ENCODE assay signal across 10 cellular contexts in the genomic region with DNA sequence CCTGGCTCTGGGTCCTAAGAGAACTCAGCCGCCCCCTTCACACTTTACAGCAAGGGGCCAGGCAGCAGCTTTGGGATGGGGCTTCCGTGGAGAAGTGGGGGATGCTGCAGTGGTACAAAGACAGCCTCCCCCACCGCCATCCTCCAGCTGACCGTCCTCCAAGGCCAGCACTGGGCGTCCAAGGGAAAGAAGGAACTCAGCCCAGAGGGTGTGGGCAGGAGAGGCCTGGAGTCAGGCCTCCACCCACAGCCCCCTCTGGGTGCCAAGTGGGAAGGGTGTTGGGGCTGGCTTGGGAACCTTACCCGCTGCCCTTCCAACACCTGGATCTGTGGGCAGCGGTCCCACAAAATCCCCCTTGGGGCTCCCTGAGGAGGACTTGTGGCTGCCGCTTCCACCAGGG. TPM values are rescaled to one million over a fixed set of nuclear protein-coding genes. Genes with fewer than 3 reads are reported as not detected.
DNase-seq lines count a peak whose midpoint lies in the region; ATAC-seq and TF ChIP-seq lines count a peak whose summit lies in the region.
"Had no signal": no experiment of that assay in that cellular context is flagged by ENCODE, and none has a peak within 500 bp of the region (broad histone marks: within the 10 kb centered on the region; RNA-seq: fewer than 3 reads in every experiment).

No MANE protein-coding gene starts in this region.

- peak overlapping the region; percentile 88 for H3K4me3 Mint-ChIP-seq in activated naive CD4-positive, alpha-beta T cell treated with anti-CD3 and anti-CD28 coated beads for 36 hours
- H3K4me3 Mint-ChIP-seq in activated CD8-positive, alpha-beta T cell treated with anti-CD3 and anti-CD28 coated beads, Interleukin-2, amount 10 ng/mL, durations not matched to agents 7 days and 5 days = peak overlapping the region; percentile 87

- ATAC-seq in activated CD8-positive, alpha-beta T cell treated with anti-CD3 and anti-CD28 coated beads, Interleukin-2, amount 10 ng/mL, durations not matched to agents 7 days and 5 days = no peak
- ATAC-seq in lung (ENCODE audit: insufficient read depth, low FRiP score) = no peak
- ATAC-seq in HG02938 (IDR thresholded peaks at IDR 0.05; ENCODE audit: unreplicated experiment) = no peak
- ATAC-seq in GM18520 (IDR thresholded peaks at IDR 0.05; ENCODE audit: unreplicated experiment) = no peak

- H3K27me3 ChIP-seq in lung (ENCODE audit: control insufficient read depth, insufficient read depth) (no peaks in the 10 kb centered on the region), thyroid gland (no peaks in the 10 kb centered on the region)
- H3K27me3 ChIP-seq: SJCRH30 had no signal

- H3K27ac ChIP-seq in lung (ENCODE audit: low read depth in 1 of 2, low read length in 1 of 2) (peak overlapping the region; percentile 61 to 82), thyroid gland (peak overlapping the region; percentile 38 to 60 (median 40))
- H3K27ac ChIP-seq: SJCRH30 had no signal

- H3K27ac Mint-ChIP-seq in activated naive CD4-positive, alpha-beta T cell treated with anti-CD3 and anti-CD28 coated beads for 36 hours = peak overlapping the region; percentile 99
- peak overlapping the region; percentile 99 for H3K27ac Mint-ChIP-seq in activated CD8-positive, alpha-beta T cell treated with anti-CD3 and anti-CD28 coated beads, Interleukin-2, amount 10 ng/mL, durations not matched to agents 7 days and 5 days

- CTCF ChIA-PET in activated naive CD4-positive, alpha-beta T cell treated with anti-CD3 and anti-CD28 coated beads for 36 hours (lab: Charles Lee) = no interaction called here
- CTCF ChIA-PET in activated CD8-positive, alpha-beta T cell treated with anti-CD3 and anti-CD28 coated beads, Interleukin-2, amount 10 ng/mL, durations not matched to agents 7 days and 5 days (lab: Charles Lee) = interaction anchor here (1.0 to 2.6 kb wide), 4 partner anchors 13 to 103 kb away, joined by 3 to 8 read pairs (median 4); a partner anchor contains a TSS

- intact Hi-C loops in activated naive CD4-positive, alpha-beta T cell treated with anti-CD3 and anti-CD28 coated beads for 36 hours (cut with micrococcal nuclease) = no loop called here
- intact Hi-C loops in thyroid gland (cut with DNase I) = loop anchor here (10.0 kb wide), 1 partner anchor 65 kb away; a partner anchor contains a TSS

- TF ChIP-seq CTCF in lung (IDR thresholded peaks at IDR 0.05; ENCODE audit: control extremely low read depth, extremely low read depth) (no peak), thyroid gland (IDR thresholded peaks at IDR 0.05) (no peak)

- H3K36me3 ChIP-seq in lung (ENCODE audit: control insufficient read depth in 2 of 2, insufficient read depth in 2 of 2, low read length in 2 of 2) (no peaks in the 10 kb centered on the region), thyroid gland (no peaks in the 10 kb centered on the region)
- H3K36me3 ChIP-seq: SJCRH30 had no signal

- H3K4me3 ChIP-seq in lung (no peak overlapping the region), thyroid gland (replicated peaks in 1 of 3) (no peak overlapping the region)
- H3K4me3 ChIP-seq: SJCRH30 had no signal

- no peaks in the 10 kb centered on the region for H3K27me3 Mint-ChIP-seq in activated naive CD4-positive, alpha-beta T cell treated with anti-CD3 and anti-CD28 coated beads for 36 hours (ENCODE audit: low read depth)
- no peaks in the 10 kb centered on the region for H3K27me3 Mint-ChIP-seq in activated CD8-positive, alpha-beta T cell treated with anti-CD3 and anti-CD28 coated beads, Interleukin-2, amount 10 ng/mL, durations not matched to agents 7 days and 5 days (ENCODE audit: low read depth)

- peaks cover 0 to 13% of the 10 kb centered on the region in 2 donors for H3K4me1 ChIP-seq in lung (ENCODE audit: control insufficient read depth in 2 of 2, insufficient read depth in 2 of 2, low read length in 2 of 2)
- H3K4me1 ChIP-seq in thyroid gland = peaks cover 21 to 40% of the 10 kb centered on the region in 2 donors
- H3K4me1 ChIP-seq: SJCRH30 had no signal

- H3K9me3 ChIP-seq in lung (ENCODE audit: control insufficient read depth in 2 of 2, insufficient read depth in 1 of 2, low read length in 1 of 2) = no peaks in the 10 kb centered on the region
- H3K9me3 ChIP-seq in thyroid gland = no peaks in the 10 kb centered on the region
- H3K9me3 ChIP-seq: SJCRH30 had no signal

- H3K9me3 Mint-ChIP-seq in activated naive CD4-positive, alpha-beta T cell treated with anti-CD3 and anti-CD28 coated beads for 36 hours = no peaks in the 10 kb centered on the region
- H3K9me3 Mint-ChIP-seq in activated CD8-positive, alpha-beta T cell treated with anti-CD3 and anti-CD28 coated beads, Interleukin-2, amount 10 ng/mL, durations not matched to agents 7 days and 5 days (ENCODE audit: insufficient read depth) = no peaks in the 10 kb centered on the region

- peaks cover 2% of the 10 kb centered on the region for H3K36me3 Mint-ChIP-seq in activated naive CD4-positive, alpha-beta T cell treated with anti-CD3 and anti-CD28 coated beads for 36 hours (ENCODE audit: low read depth)
- H3K36me3 Mint-ChIP-seq in activated CD8-positive, alpha-beta T cell treated with anti-CD3 and anti-CD28 coated beads, Interleukin-2, amount 10 ng/mL, durations not matched to agents 7 days and 5 days (ENCODE audit: low read depth) = peaks cover 6% of the 10 kb centered on the region

- peak; percentile 16 for DNase-seq in activated naive CD4-positive, alpha-beta T cell treated with anti-CD3 and anti-CD28 coated beads for 36 hours
- DNase-seq in activated naive CD4-positive, alpha-beta T cell treated with anti-CD3 and anti-CD28 coated beads, Interleukin-2, amount 50 U/mL, for 16 hours = no peak
- no peak for DNase-seq in activated CD8-positive, alpha-beta T cell treated with anti-CD3 and anti-CD28 coated beads, Interleukin-2, amount 10 ng/mL, durations not matched to agents 7 days and 5 days
- DNase-seq in lung (ENCODE audit: low spot score) (no peak), thyroid gland (no peak)
- no peak for DNase-seq in stimulated activated CD4-positive, alpha-beta T cell treated with anti-CD3 and anti-CD28 coated beads, Interleukin-4, amount 100 ng/mL, for 24 hours
- DNase-seq: aorta, SJCRH30 had no signal

- POLR2A ChIA-PET in activated CD8-positive, alpha-beta T cell treated with anti-CD3 and anti-CD28 coated beads, Interleukin-2, amount 10 ng/mL, durations not matched to agents 7 days and 5 days (lab: Charles Lee) = interaction anchor here (1.0 to 2.7 kb wide), 3 partner anchors 13 to 119 kb away, joined by 3 to 19 read pairs (median 6); a partner anchor contains a TSS

- H3K4me1 Mint-ChIP-seq in activated naive CD4-positive, alpha-beta T cell treated with anti-CD3 and anti-CD28 coated beads for 36 hours (ENCODE audit: low read depth) = peaks cover 44% of the 10 kb centered on the region
- H3K4me1 Mint-ChIP-seq in activated CD8-positive, alpha-beta T cell treated with anti-CD3 and anti-CD28 coated beads, Interleukin-2, amount 10 ng/mL, durations not matched to agents 7 days and 5 days (ENCODE audit: low read depth) = peaks cover 37% of the 10 kb centered on the region

- no peak for TF ChIP-seq POLR2A in thyroid gland (IDR thresholded peaks at IDR 0.05)

- 69 to 70% methylated on average over 8 of the region's 8 CpGs for WGBS in lung, 2 donors
- 50 to 73% methylated on average over 2 to 3 of the region's 8 CpGs for WGBS in thyroid gland, 2 donors

RNA-seq across cellular contexts. Expression of a gene that starts 13.1 kb away (rescaled TPM):
- total RNA-seq in activated naive CD4-positive, alpha-beta T cell treated with anti-CD3 and anti-CD28 coated beads for 36 hours = 1 to 10 TPM; 6.7 to 7.3 TPM
- total RNA-seq in activated CD8-positive, alpha-beta T cell treated with anti-CD3 and anti-CD28 coated beads, Interleukin-2, amount 10 ng/mL, durations not matched to agents 7 days and 5 days = 10 to 100 TPM; 13.1 to 13.3 TPM
- total RNA-seq in lung (10 to 100 TPM; 15.8 to 18.2 TPM), thyroid gland (10 to 100 TPM; 53.7 to 84.0 (median 66.1) TPM)
- polyA plus RNA-seq in lung = 10 to 100 TPM; 13.6 to 20.9 TPM

RNA-seq across cellular contexts. Expression of a gene that starts 13.2 kb away (rescaled TPM):
- 10 to 100 TPM; 16.7 to 18.0 TPM for total RNA-seq in activated naive CD4-positive, alpha-beta T cell treated with anti-CD3 and anti-CD28 coated beads for 36 hours
- 10 to 100 TPM; 16.2 TPM for total RNA-seq in activated CD8-positive, alpha-beta T cell treated with anti-CD3 and anti-CD28 coated beads, Interleukin-2, amount 10 ng/mL, durations not matched to agents 7 days and 5 days
- total RNA-seq in lung (10 to 100 TPM in 1 of 2 donors, 1 to 10 TPM in 1; 7.6 to 12.9 TPM), thyroid gland (10 to 100 TPM; 23.1 to 34.9 (median 29.9) TPM)
- 10 to 100 TPM in 1 of 2 donors, 1 to 10 TPM in 1; 9.0 to 11.6 TPM for polyA plus RNA-seq in lung

RNA-seq across cellular contexts. Expression of a gene that starts 18.0 kb away (rescaled TPM):
- total RNA-seq in activated naive CD4-positive, alpha-beta T cell treated with anti-CD3 and anti-CD28 coated beads for 36 hours = 10 to 100 TPM; 33.6 to 34.8 TPM
- total RNA-seq in activated CD8-positive, alpha-beta T cell treated with anti-CD3 and anti-CD28 coated beads, Interleukin-2, amount 10 ng/mL, durations not matched to agents 7 days and 5 days = 10 to 100 TPM; 49.8 to 54.3 TPM
- total RNA-seq in lung = 10 to 100 TPM; 19.7 to 45.8 TPM
- polyA plus RNA-seq in lung = 10 to 100 TPM; 12.4 to 15.6 TPM
- 10 to 100 TPM; 14.1 to 87.4 (median 54.2) TPM for total RNA-seq in thyroid gland

RNA-seq across cellular contexts. Expression of a gene that starts 56.4 kb away (rescaled TPM):
- not detected for total RNA-seq in activated naive CD4-positive, alpha-beta T cell treated with anti-CD3 and anti-CD28 coated beads for 36 hours
- not detected for total RNA-seq in activated CD8-positive, alpha-beta T cell treated with anti-CD3 and anti-CD28 coated beads, Interleukin-2, amount 10 ng/mL, durations not matched to agents 7 days and 5 days
- total RNA-seq in lung (10 to 100 TPM in 1 of 2 donors, 1 to 10 TPM in 1; 1.6 to 19.8 TPM), thyroid gland (10 to 100 TPM in 2 of 4 donors, 1 to 10 TPM in 2; 6.7 to 15.5 (median 10.5) TPM)
- 100 to 1,000 TPM in 1 of 2 donors, 10 to 100 TPM in 1; 45.5 to 195 TPM for polyA plus RNA-seq in lung
